ENCODE assay signal across 33 cellular contexts in the genomic region with DNA sequence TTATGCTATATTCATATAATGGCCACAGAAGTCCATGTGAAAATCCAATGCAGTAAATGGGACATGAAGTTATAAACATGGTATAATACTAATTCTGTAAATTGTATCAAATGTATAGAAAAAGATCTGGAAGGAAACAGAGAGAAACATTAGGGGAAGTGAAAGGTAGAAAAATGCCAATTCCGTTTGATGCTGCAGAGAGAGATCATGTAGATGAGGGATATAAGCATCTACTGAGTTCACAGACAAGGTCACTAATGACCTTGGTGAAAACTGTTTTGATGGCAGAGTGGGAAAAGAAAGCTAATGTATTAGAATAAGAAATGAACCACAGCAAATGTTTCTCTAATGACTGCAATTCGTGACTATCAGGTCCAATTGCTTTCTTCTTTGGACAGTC.
"Had no signal": no experiment of that assay in that cellular context is flagged by ENCODE, and none has a peak within 500 bp of the region (broad histone marks: within the 10 kb centered on the region; RNA-seq: fewer than 3 reads in every experiment).

No MANE protein-coding gene starts in this region.

- H3K4me3 Mint-ChIP-seq: activated CD4-positive, alpha-beta memory T cell treated with anti-CD3 and anti-CD28 coated beads for 36 hours; activated CD4-positive, alpha-beta T cell treated with anti-CD3 and anti-CD28 coated beads for 36 hours; activated CD4-positive, alpha-beta T cell treated with anti-CD3 and anti-CD28 coated beads, Interleukin-2, amount 10 ng/mL, durations not matched to agents 24 days and 14 days; activated CD8-positive, alpha-beta memory T cell treated with anti-CD3 and anti-CD28 coated beads, Interleukin-2, amount 10 ng/mL, durations not matched to agents 7 days and 5 days; activated CD8-positive, alpha-beta T cell treated with anti-CD3 and anti-CD28 coated beads, Interleukin-2, amount 10 ng/mL, durations not matched to agents 7 days and 5 days; activated naive CD4-positive, alpha-beta T cell treated with anti-CD3 and anti-CD28 coated beads for 36 hours; activated naive CD4-positive, alpha-beta T cell treated with anti-CD3 and anti-CD28 coated beads, Interleukin-2, amount 50 U/mL, for 24 hours; activated naive CD8-positive, alpha-beta T cell treated with anti-CD3 and anti-CD28 coated beads for 36 hours; activated naive CD8-positive, alpha-beta T cell treated with anti-CD3 and anti-CD28 coated beads, Interleukin-2, amount 50 U/mL, for 24 hours; activated T-helper 1 cell treated with anti-CD3 and anti-CD28 coated beads, Interleukin-12 subunit alpha, Interleukin-12 subunit beta, Interleukin-2, Interleukin-4 antibody, amounts not matched to agents 30 ng/mL and 10 ng/mL and 1 ng/mL, durations not matched to agents 14 hours and 24 hours and 36 hours; effector memory CD8-positive, alpha-beta T cell had no signal

- DNase-seq: activated CD4-positive, alpha-beta memory T cell treated with anti-CD3 and anti-CD28 coated beads for 36 hours; activated CD4-positive, alpha-beta T cell treated with anti-CD3 and anti-CD28 coated beads for 36 hours; activated CD4-positive, alpha-beta T cell treated with anti-CD3 and anti-CD28 coated beads, Interleukin-2, amount 10 ng/mL, durations not matched to agents 24 days and 14 days; activated CD4-positive, CD25-positive, alpha-beta regulatory T cell; activated CD4-positive, CD25-positive, alpha-beta regulatory T cell treated with anti-CD3 and anti-CD28 coated beads, Interleukin-2, amount 50 U/mL, for 72 hours; activated CD8-positive, alpha-beta memory T cell treated with anti-CD3 and anti-CD28 coated beads, Interleukin-2, amount 10 ng/mL, durations not matched to agents 7 days and 5 days; activated CD8-positive, alpha-beta memory T cell treated with anti-CD3 and anti-CD28 coated beads, Interleukin-2, amount 50 U/mL, for 4 hours; activated CD8-positive, alpha-beta T cell treated with anti-CD3 and anti-CD28 coated beads, Interleukin-2, amount 10 ng/mL, durations not matched to agents 7 days and 5 days; activated effector memory CD4-positive, alpha-beta T cell treated with anti-CD3 and anti-CD28 coated beads, Interleukin-2, amount 50 U/mL, for 16 hours; activated naive CD4-positive, alpha-beta T cell treated with anti-CD3 and anti-CD28 coated beads for 36 hours; activated naive CD8-positive, alpha-beta T cell treated with anti-CD3 and anti-CD28 coated beads for 36 hours; activated naive CD8-positive, alpha-beta T cell treated with anti-CD3 and anti-CD28 coated beads, Interleukin-2, amount 50 U/mL, for 24 hours; activated T-cell treated with anti-CD3 and anti-CD28 coated beads, Interleukin-2, amount 50 U/mL, for 1 hour; activated T-cell treated with anti-CD3 and anti-CD28 coated beads, Interleukin-2, amount 50 U/mL, for 48 hours; adrenal gland; amygdala; aorta; body of pancreas; caudate nucleus; cortex of kidney; dermis blood vessel endothelial cell; effector CD4-positive, alpha-beta T cell; effector memory CD8-positive, alpha-beta T cell; erythroblast; foreskin keratinocyte; gastrocnemius medialis; heart right ventricle; T-helper 2 cell had no signal

- FAIRE-seq: colon, TTC549 had no signal

- ATAC-seq: activated CD4-positive, alpha-beta T cell treated with anti-CD3 and anti-CD28 coated beads for 36 hours; activated CD8-positive, alpha-beta memory T cell treated with anti-CD3 and anti-CD28 coated beads, Interleukin-2, amount 10 ng/mL, durations not matched to agents 7 days and 5 days; activated CD8-positive, alpha-beta T cell treated with anti-CD3 and anti-CD28 coated beads, Interleukin-2, amount 10 ng/mL, durations not matched to agents 7 days and 5 days; activated naive CD8-positive, alpha-beta T cell treated with anti-CD3 and anti-CD28 coated beads, Interleukin-2, amount 50 U/mL, for 24 hours; body of pancreas; effector memory CD8-positive, alpha-beta T cell; foreskin keratinocyte; gastrocnemius medialis; heart right ventricle had no signal

- H3K4me1 Mint-ChIP-seq: activated CD4-positive, alpha-beta T cell treated with anti-CD3 and anti-CD28 coated beads for 36 hours; activated naive CD4-positive, alpha-beta T cell treated with anti-CD3 and anti-CD28 coated beads, Interleukin-2, amount 50 U/mL, for 24 hours; activated naive CD8-positive, alpha-beta T cell treated with anti-CD3 and anti-CD28 coated beads for 36 hours; activated naive CD8-positive, alpha-beta T cell treated with anti-CD3 and anti-CD28 coated beads, Interleukin-2, amount 50 U/mL, for 24 hours had no signal

- H3K9me3 Mint-ChIP-seq: activated CD4-positive, alpha-beta memory T cell treated with anti-CD3 and anti-CD28 coated beads for 36 hours; activated naive CD4-positive, alpha-beta T cell treated with anti-CD3 and anti-CD28 coated beads for 36 hours; activated naive CD4-positive, alpha-beta T cell treated with anti-CD3 and anti-CD28 coated beads, Interleukin-2, amount 50 U/mL, for 24 hours; activated naive CD8-positive, alpha-beta T cell treated with anti-CD3 and anti-CD28 coated beads for 36 hours; activated naive CD8-positive, alpha-beta T cell treated with anti-CD3 and anti-CD28 coated beads, Interleukin-2, amount 50 U/mL, for 24 hours; activated T-helper 1 cell treated with anti-CD3 and anti-CD28 coated beads, Interleukin-12 subunit alpha, Interleukin-12 subunit beta, Interleukin-2, Interleukin-4 antibody, amounts not matched to agents 30 ng/mL and 10 ng/mL and 1 ng/mL, durations not matched to agents 14 hours and 24 hours and 36 hours; activated T-helper 2 cell treated with anti-CD3 and anti-CD28 coated beads, Interferon-gamma antibody, Interleukin-2, Interleukin-4, amounts not matched to agents 10 μg/mL and 5 μg/mL and 100 μg/mL, durations not matched to agents 14 hours and 24 hours and 36 hours; effector memory CD8-positive, alpha-beta T cell had no signal

- H3K27me3 Mint-ChIP-seq: activated CD4-positive, alpha-beta memory T cell treated with anti-CD3 and anti-CD28 coated beads for 36 hours; activated CD4-positive, alpha-beta T cell treated with anti-CD3 and anti-CD28 coated beads for 36 hours; activated CD4-positive, alpha-beta T cell treated with anti-CD3 and anti-CD28 coated beads, Interleukin-2, amount 10 ng/mL, durations not matched to agents 24 days and 14 days; activated CD8-positive, alpha-beta memory T cell treated with anti-CD3 and anti-CD28 coated beads, Interleukin-2, amount 10 ng/mL, durations not matched to agents 7 days and 5 days; activated naive CD4-positive, alpha-beta T cell treated with anti-CD3 and anti-CD28 coated beads, Interleukin-2, amount 50 U/mL, for 24 hours; activated naive CD8-positive, alpha-beta T cell treated with anti-CD3 and anti-CD28 coated beads for 36 hours; activated naive CD8-positive, alpha-beta T cell treated with anti-CD3 and anti-CD28 coated beads, Interleukin-2, amount 50 U/mL, for 24 hours; effector memory CD8-positive, alpha-beta T cell had no signal

- H3K27ac Mint-ChIP-seq: activated CD4-positive, alpha-beta memory T cell treated with anti-CD3 and anti-CD28 coated beads for 36 hours; activated CD4-positive, alpha-beta T cell treated with anti-CD3 and anti-CD28 coated beads for 36 hours; activated CD4-positive, alpha-beta T cell treated with anti-CD3 and anti-CD28 coated beads, Interleukin-2, amount 10 ng/mL, durations not matched to agents 24 days and 14 days; activated CD8-positive, alpha-beta memory T cell treated with anti-CD3 and anti-CD28 coated beads, Interleukin-2, amount 10 ng/mL, durations not matched to agents 7 days and 5 days; activated CD8-positive, alpha-beta T cell treated with anti-CD3 and anti-CD28 coated beads, Interleukin-2, amount 10 ng/mL, durations not matched to agents 7 days and 5 days; activated naive CD4-positive, alpha-beta T cell treated with anti-CD3 and anti-CD28 coated beads for 36 hours; activated naive CD4-positive, alpha-beta T cell treated with anti-CD3 and anti-CD28 coated beads, Interleukin-2, amount 50 U/mL, for 24 hours; activated naive CD8-positive, alpha-beta T cell treated with anti-CD3 and anti-CD28 coated beads for 36 hours; activated naive CD8-positive, alpha-beta T cell treated with anti-CD3 and anti-CD28 coated beads, Interleukin-2, amount 50 U/mL, for 24 hours; activated T-helper 1 cell treated with anti-CD3 and anti-CD28 coated beads, Interleukin-12 subunit alpha, Interleukin-12 subunit beta, Interleukin-2, Interleukin-4 antibody, amounts not matched to agents 30 ng/mL and 10 ng/mL and 1 ng/mL, durations not matched to agents 14 hours and 24 hours and 36 hours; activated T-helper 2 cell treated with anti-CD3 and anti-CD28 coated beads, Interferon-gamma antibody, Interleukin-2, Interleukin-4, amounts not matched to agents 10 μg/mL and 5 μg/mL and 100 μg/mL, durations not matched to agents 14 hours and 24 hours and 36 hours; effector memory CD8-positive, alpha-beta T cell had no signal
